10 cellular contexts compared by ENCODE assay signal in genomic region chr2:172770887-172771286, GRCh38. TPM values are rescaled to one million over a fixed set of nuclear protein-coding genes. Genes with fewer than 3 reads are reported as not detected.
"Had no signal": no experiment of that assay in that cellular context is flagged by ENCODE, and none has a peak within 500 bp of the region (broad histone marks: within the 10 kb centered on the region; RNA-seq: fewer than 3 reads in every experiment).

No MANE protein-coding gene starts in this region.

- H2AFZ ChIP-seq: GM23338 had no signal

- H3K4me2 ChIP-seq: GM23338 had no signal

- H3K4me3 ChIP-seq: GM23338, K562 had no signal

- H3K27ac ChIP-seq: HL-60 had no signal

- ATAC-seq: GM23338, K562 had no signal

- FAIRE-seq: H1, H54, HTR-8/SVneo, K562 had no signal

- DNase-seq: H9, HCEC 1CT, KG1 had no signal

RNA-seq across cellular contexts. Expression of gene RAPGEF4, which starts 35.2 kb away (rescaled TPM):
- total RNA-seq: HT-29 had no signal
